8 cellular contexts compared by ENCODE assay signal in genomic region chr6:160102956-160103824, GRCh38. TPM values are rescaled to one million over a fixed set of nuclear protein-coding genes. Genes with fewer than 3 reads are reported as not detected.
DNase-seq lines count a peak whose midpoint lies in the region; ATAC-seq and TF ChIP-seq lines count a peak whose summit lies in the region.

No MANE protein-coding gene starts in this region.

- H3K27me3 ChIP-seq in KMS-11 (ENCODE audit: insufficient read depth, low read depth) (no peaks in the 10 kb centered on the region), thyroid gland (no peaks in the 10 kb centered on the region)

- WGBS in thyroid gland, 2 donors = 90% methylated on average over 14 of the region's 14 CpGs

- peak; percentile 46 for DNase-seq in activated CD8-positive, alpha-beta memory T cell treated with anti-CD3 and anti-CD28 coated beads, Interleukin-2, amount 10 ng/mL, durations not matched to agents 7 days and 5 days
- no peak for DNase-seq in activated CD8-positive, alpha-beta memory T cell treated with anti-CD3 and anti-CD28 coated beads for 24 hours
- peak; percentile 47 for DNase-seq in activated CD8-positive, alpha-beta T cell treated with anti-CD3 and anti-CD28 coated beads for 36 hours
- DNase-seq in left lobe of liver (ENCODE audit: low spot score) = no peak
- DNase-seq in HuH-7.5 (ENCODE audit: low spot score) = no peak
- no peak for DNase-seq in thyroid gland

- no peak overlapping the region for H3K4me3 ChIP-seq in KMS-11 (IDR thresholded peaks at IDR 0.05; ENCODE audit: insufficient read depth, low read depth, low read length)
- no peak overlapping the region for H3K4me3 ChIP-seq in thyroid gland (replicated peaks in 1 of 3)

- peak; percentile 55; the same call in 1 of the 2 replicates for TF ChIP-seq CTCF in KMS-11 (conservative IDR thresholded peaks at IDR 0.05; ENCODE audit: low read depth, low read length)
- TF ChIP-seq CTCF in activated CD8-positive, alpha-beta T cell treated with anti-CD3 and anti-CD28 coated beads for 36 hours (IDR thresholded peaks at IDR 0.05) = peak; percentile 51
- TF ChIP-seq CTCF in thyroid gland (IDR thresholded peaks at IDR 0.05) = no peak

- no peak overlapping the region for H3K9ac ChIP-seq in KMS-11

- H3K4me1 ChIP-seq in KMS-11 (ENCODE audit: low read depth, poor library complexity, severe bottlenecking) (peaks cover 12% of the 10 kb centered on the region), thyroid gland (no peaks in the 10 kb centered on the region)

- intact Hi-C loops in activated CD8-positive, alpha-beta T cell treated with anti-CD3 and anti-CD28 coated beads for 36 hours (cut with micrococcal nuclease) = loop anchor here (10.0 kb wide), 1 partner anchor 238 kb away; no protein-coding TSS in a partner anchor
- intact Hi-C loops in thyroid gland (cut with DNase I) = no loop called here

- no peaks in the 10 kb centered on the region for H3K79me2 ChIP-seq in KMS-11 (ENCODE audit: insufficient read depth, low read depth)

- H2AFZ ChIP-seq in KMS-11 (ENCODE audit: low read depth) = no peak overlapping the region

- ATAC-seq in activated CD8-positive, alpha-beta memory T cell treated with anti-CD3 and anti-CD28 coated beads, Interleukin-2, amount 10 ng/mL, durations not matched to agents 7 days and 5 days = peak; percentile 39
- peak; percentile 55 for ATAC-seq in activated CD8-positive, alpha-beta T cell treated with anti-CD3 and anti-CD28 coated beads for 36 hours
- ATAC-seq in left lobe of liver (peak; percentile 67), GM19467 (IDR thresholded peaks at IDR 0.05; ENCODE audit: unreplicated experiment) (no peak)

- H3K4me2 ChIP-seq in KMS-11 = no peak overlapping the region

- H3K36me3 ChIP-seq in KMS-11 (ENCODE audit: insufficient read depth) = no peaks in the 10 kb centered on the region
- peaks cover 22 to 39% of the 10 kb centered on the region in 2 donors for H3K36me3 ChIP-seq in thyroid gland

- H3K36me3 Mint-ChIP-seq in activated CD8-positive, alpha-beta memory T cell treated with anti-CD3 and anti-CD28 coated beads, Interleukin-2, amount 10 ng/mL, durations not matched to agents 7 days and 5 days = peaks cover 35% of the 10 kb centered on the region
- H3K36me3 Mint-ChIP-seq in activated CD8-positive, alpha-beta T cell treated with anti-CD3 and anti-CD28 coated beads for 36 hours (ENCODE audit: low read depth) = peaks cover 51% of the 10 kb centered on the region

- H3K9me3 Mint-ChIP-seq in activated CD8-positive, alpha-beta memory T cell treated with anti-CD3 and anti-CD28 coated beads, Interleukin-2, amount 10 ng/mL, durations not matched to agents 7 days and 5 days (ENCODE audit: low read depth) = no peaks in the 10 kb centered on the region
- no peaks in the 10 kb centered on the region for H3K9me3 Mint-ChIP-seq in activated CD8-positive, alpha-beta T cell treated with anti-CD3 and anti-CD28 coated beads for 36 hours

- H4K20me1 ChIP-seq in KMS-11 (ENCODE audit: insufficient read depth) = no peaks in the 10 kb centered on the region

- peaks cover 4% of the 10 kb centered on the region for H3K4me1 Mint-ChIP-seq in activated CD8-positive, alpha-beta memory T cell treated with anti-CD3 and anti-CD28 coated beads, Interleukin-2, amount 10 ng/mL, durations not matched to agents 7 days and 5 days
- peaks cover 12% of the 10 kb centered on the region for H3K4me1 Mint-ChIP-seq in activated CD8-positive, alpha-beta T cell treated with anti-CD3 and anti-CD28 coated beads for 36 hours (ENCODE audit: low read depth)

- CTCF ChIA-PET in activated CD8-positive, alpha-beta memory T cell treated with anti-CD3 and anti-CD28 coated beads, Interleukin-2, amount 10 ng/mL, durations not matched to agents 7 days and 5 days (lab: Charles Lee) = no interaction called here
- CTCF ChIA-PET in activated CD8-positive, alpha-beta T cell treated with anti-CD3 and anti-CD28 coated beads for 36 hours (lab: Charles Lee) = interaction anchor here (1.0 kb wide), 1 partner anchor 352 kb away, joined by 4 read pairs; no protein-coding TSS in a partner anchor

- TF ChIP-seq POLR2A in thyroid gland (IDR thresholded peaks at IDR 0.05) = no peak

- H3K27ac ChIP-seq in KMS-11 (no peak overlapping the region), thyroid gland (no peak overlapping the region)

- H3K4me3 Mint-ChIP-seq in activated CD8-positive, alpha-beta memory T cell treated with anti-CD3 and anti-CD28 coated beads, Interleukin-2, amount 10 ng/mL, durations not matched to agents 7 days and 5 days = no peak overlapping the region
- no peak overlapping the region for H3K4me3 Mint-ChIP-seq in activated CD8-positive, alpha-beta T cell treated with anti-CD3 and anti-CD28 coated beads for 36 hours

- no peak overlapping the region for H3K27ac Mint-ChIP-seq in activated CD8-positive, alpha-beta memory T cell treated with anti-CD3 and anti-CD28 coated beads, Interleukin-2, amount 10 ng/mL, durations not matched to agents 7 days and 5 days
- H3K27ac Mint-ChIP-seq in activated CD8-positive, alpha-beta T cell treated with anti-CD3 and anti-CD28 coated beads for 36 hours = no peak overlapping the region

- no peaks in the 10 kb centered on the region for H3K9me3 ChIP-seq in thyroid gland

- no peaks in the 10 kb centered on the region for H3K27me3 Mint-ChIP-seq in activated CD8-positive, alpha-beta memory T cell treated with anti-CD3 and anti-CD28 coated beads, Interleukin-2, amount 10 ng/mL, durations not matched to agents 7 days and 5 days
- H3K27me3 Mint-ChIP-seq in activated CD8-positive, alpha-beta T cell treated with anti-CD3 and anti-CD28 coated beads for 36 hours = no peaks in the 10 kb centered on the region

- POLR2A ChIA-PET in activated CD8-positive, alpha-beta T cell treated with anti-CD3 and anti-CD28 coated beads for 36 hours (lab: Charles Lee) = no interaction called here

RNA-seq across cellular contexts. Expression of gene SLC22A1, which starts 18.4 kb away (rescaled TPM):
- 1 to 10 TPM in 1 of 2 experiments, under 1 TPM in 1; 0.82 to 1.6 TPM for total RNA-seq in activated CD8-positive, alpha-beta memory T cell treated with anti-CD3 and anti-CD28 coated beads, Interleukin-2, amount 10 ng/mL, durations not matched to agents 7 days and 5 days
- total RNA-seq in activated CD8-positive, alpha-beta T cell treated with anti-CD3 and anti-CD28 coated beads for 36 hours = 1 to 10 TPM in 1 of 2 experiments, under 1 TPM in 1; 0.31 to 1.1 TPM
- total RNA-seq in left lobe of liver = 1,378 TPM
- total RNA-seq in thyroid gland = 1 to 10 TPM; 2.0 to 4.8 (median 3.7) TPM

Comparison
In these comparisons a context has a peak if more than half of its experiments do, and no peak if none do; other contexts are left out.
1. DNase-seq: peak in activated CD8-positive, alpha-beta memory T cell treated with anti-CD3 and anti-CD28 coated beads, Interleukin-2, amount 10 ng/mL, durations not matched to agents 7 days and 5 days (single experiment) and activated CD8-positive, alpha-beta T cell treated with anti-CD3 and anti-CD28 coated beads for 36 hours (single experiment); none in activated CD8-positive, alpha-beta memory T cell treated with anti-CD3 and anti-CD28 coated beads for 24 hours (single experiment), left lobe of liver (single experiment), HuH-7.5 (single experiment) and thyroid gland (0 of 2).
2. CTCF ChIP-seq: peak in KMS-11 (single experiment) and activated CD8-positive, alpha-beta T cell treated with anti-CD3 and anti-CD28 coated beads for 36 hours (single experiment); none in thyroid gland (0 of 6).
3. RNA of gene SLC22A1, which starts 18.4 kb away (total RNA-seq): 1,378 TPM in left lobe of liver (single experiment); 2.0 to 4.8 TPM in thyroid gland, 0.82 to 1.6 TPM in activated CD8-positive, alpha-beta memory T cell treated with anti-CD3 and anti-CD28 coated beads, Interleukin-2, amount 10 ng/mL, durations not matched to agents 7 days and 5 days and 0.31 to 1.1 TPM in activated CD8-positive, alpha-beta T cell treated with anti-CD3 and anti-CD28 coated beads for 36 hours; every median in the first group is over 100 times any median in the second.